Comparison of ENCODE assay signal across 19 cellular contexts in genomic region chr13:80572867-80573266, GRCh38.
DNase-seq lines count a peak whose midpoint lies in the region; TF ChIP-seq lines count a peak whose summit lies in the region.
"Had no signal": no experiment of that assay in that cellular context is flagged by ENCODE, and none has a peak within 500 bp of the region (broad histone marks: within the 10 kb centered on the region; RNA-seq: fewer than 3 reads in every experiment).

No MANE protein-coding gene starts in this region.

- H3K79me1 ChIP-seq in mesenchymal stem cell (replicated peaks; ENCODE audit: low read length, poor library complexity, severe bottlenecking), result no peaks in the 10 kb centered on the region

- H4K8ac ChIP-seq in mesenchymal stem cell (ENCODE audit: low read length), result no peak overlapping the region

- no peak overlapping the region for H2BK12ac ChIP-seq in mesenchymal stem cell (ENCODE audit: low read length in 2 of 2)

- peak overlapping the region; percentile 61 for H2BK120ac ChIP-seq in mesenchymal stem cell (ENCODE audit: low read depth, low read length)

- H3K36me3 ChIP-seq in mesenchymal stem cell (ENCODE audit: control insufficient read depth in 1 of 2, insufficient read depth in 2 of 2, low read depth in 1 of 2, low read length in 2 of 2), result no peaks in the 10 kb centered on the region
- H3K36me3 ChIP-seq in MG63, result no peaks in the 10 kb centered on the region
- H3K36me3 ChIP-seq: HAP-1 had no signal

- H2BK15ac ChIP-seq in mesenchymal stem cell (ENCODE audit: low read depth, poor library complexity, severe bottlenecking), result no peak overlapping the region

- WGBS in mesenchymal stem cell, result 94% methylated on average over 4 of the region's 4 CpGs

- no peak overlapping the region for H2BK5ac ChIP-seq in mesenchymal stem cell (ENCODE audit: low read depth, low read length, poor library complexity, severe bottlenecking)

- H2AFZ ChIP-seq in mesenchymal stem cell (ENCODE audit: low read depth, low read length), result no peak overlapping the region

- H3K4ac ChIP-seq in mesenchymal stem cell (ENCODE audit: low read depth in 1 of 2, low read length in 2 of 2), result no peak overlapping the region

- no peak overlapping the region for H3K9ac ChIP-seq in mesenchymal stem cell (ENCODE audit: low read length)

- H3K27me3 ChIP-seq in dorsolateral prefrontal cortex (no peaks in the 10 kb centered on the region), mesenchymal stem cell (ENCODE audit: control insufficient read depth in 1 of 2, insufficient read depth in 1 of 2, low read length in 2 of 2) (no peaks in the 10 kb centered on the region), MG63 (no peaks in the 10 kb centered on the region)

- H3K4me2 ChIP-seq in mesenchymal stem cell (ENCODE audit: low read length, poor library complexity, severe bottlenecking), result no peak overlapping the region
- H3K4me2 ChIP-seq: A549 had no signal

- H3K14ac ChIP-seq in mesenchymal stem cell (ENCODE audit: low read length in 2 of 2), result no peak overlapping the region

- DNase-seq in NCI-H82 (lab: John Stamatoyannopoulos, UW) (peak; percentile 24), NCI-H82 treated with DMSO at 0.1 percent for 48 hours (lab: John Stamatoyannopoulos, UW; ENCODE audit: unreplicated experiment) (no peak), dorsolateral prefrontal cortex (no peak), mesenchymal stem cell (no peak), MG63 (no peak), kidney tubule cell (ENCODE audit: low spot score) (no peak), kidney glomerular epithelial cell (lab: John Stamatoyannopoulos, UW) (no peak)
- DNase-seq: 8988T; ACHN; C1 segment of cervical spinal cord; Calu3; CD4-positive, alpha-beta memory T cell; DMS53; DMS79 treated with DMSO at 0.1 percent for 48 hours; GF-D8; GOT3; HFFc6 had no signal

- H3K9me3 ChIP-seq in mesenchymal stem cell (ENCODE audit: control insufficient read depth, low read length), result no peaks in the 10 kb centered on the region
- no peaks in the 10 kb centered on the region for H3K9me3 ChIP-seq in MG63
- H3K9me3 ChIP-seq: A549, HAP-1 had no signal

- H3K18ac ChIP-seq in mesenchymal stem cell (ENCODE audit: low read depth in 1 of 2, low read length in 2 of 2), result peak overlapping the region in 1 of 2 experiments; percentile 21

- H2AK5ac ChIP-seq in mesenchymal stem cell (ENCODE audit: low read length, severe bottlenecking), result no peak overlapping the region

- no peak overlapping the region for H3K23ac ChIP-seq in mesenchymal stem cell (ENCODE audit: low read length in 2 of 2)

- H3K4me3 ChIP-seq in dorsolateral prefrontal cortex, result no peak overlapping the region
- no peak overlapping the region for H3K4me3 ChIP-seq in mesenchymal stem cell (ENCODE audit: insufficient read depth in 1 of 2, low read depth in 1 of 2, low read length in 2 of 2)
- no peak overlapping the region for H3K4me3 ChIP-seq in MG63
- H3K4me3 ChIP-seq: A549, HAP-1 had no signal

- H3K4me1 ChIP-seq in mesenchymal stem cell (ENCODE audit: control insufficient read depth, insufficient read depth, low read depth, low read length), result no peaks in the 10 kb centered on the region
- H3K4me1 ChIP-seq: A549, HAP-1 had no signal

- TF ChIP-seq CTCF in dorsolateral prefrontal cortex (IDR thresholded peaks at IDR 0.05 in 54 of 56, conservative IDR thresholded peaks at IDR 0.05 in 2 of 56; ENCODE audit: low read depth in 1 of 56, partially characterized antibody in 56 of 56), result no peak

- no peak overlapping the region for H4K91ac ChIP-seq in mesenchymal stem cell (ENCODE audit: low read length)

- H3K27ac ChIP-seq in dorsolateral prefrontal cortex, result peak overlapping the region in 31 of 59 donors; percentile 1 to 64 (median 29)
- no peak overlapping the region for H3K27ac ChIP-seq in mesenchymal stem cell (ENCODE audit: low read length, poor library complexity, severe bottlenecking)
- H3K27ac ChIP-seq: A549 had no signal

- intact Hi-C loops in dorsolateral prefrontal cortex (cut with DNase I), result no loop called here
